23 cellular contexts compared by ENCODE assay signal in the genomic region with DNA sequence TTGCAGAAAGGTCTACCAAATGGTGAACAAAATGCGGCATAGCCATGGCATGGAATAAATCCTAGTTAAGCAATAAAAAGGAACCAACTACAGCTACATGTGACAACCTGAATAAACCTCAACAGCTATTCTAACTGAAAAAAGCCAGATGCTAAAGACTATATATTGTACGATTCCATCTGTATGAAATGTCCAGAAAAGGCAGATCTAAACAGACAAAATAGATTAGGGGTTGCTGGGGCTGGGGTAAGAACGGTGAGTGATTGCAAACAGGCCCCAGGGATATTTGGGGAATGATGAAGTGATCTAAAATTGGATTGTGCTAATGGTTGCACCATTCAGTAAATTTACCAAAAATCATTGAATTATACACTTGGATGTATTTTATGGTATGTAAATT. TPM values are rescaled to one million over a fixed set of nuclear protein-coding genes. Genes with fewer than 3 reads are reported as not detected.
DNase-seq lines count a peak whose midpoint lies in the region; ATAC-seq, FAIRE-seq and TF ChIP-seq lines count a peak whose summit lies in the region.
"Had no signal": no experiment of that assay in that cellular context is flagged by ENCODE, and none has a peak within 500 bp of the region (broad histone marks: within the 10 kb centered on the region; RNA-seq: fewer than 3 reads in every experiment).

No MANE protein-coding gene starts in this region.

- H4K8ac ChIP-seq in mesenchymal stem cell (ENCODE audit: low read length) = no peak overlapping the region

- no peak overlapping the region for H2AFZ ChIP-seq in mesenchymal stem cell (ENCODE audit: low read depth, low read length)

- H3K27ac ChIP-seq in esophagus muscularis mucosa (replicated peaks in 1 of 4) (no peak overlapping the region), mesenchymal stem cell (ENCODE audit: low read length, poor library complexity, severe bottlenecking) (no peak overlapping the region)
- H3K27ac ChIP-seq: BLaER1, C4-2B had no signal

- H2AK5ac ChIP-seq in mesenchymal stem cell (ENCODE audit: low read length, severe bottlenecking) = no peak overlapping the region

- TF ChIP-seq POLR2A in esophagus muscularis mucosa (IDR thresholded peaks at IDR 0.05; ENCODE audit: low read depth) (no peak), GM12892 (IDR thresholded peaks at IDR 0.05; ENCODE audit: low read depth, low read length) (no peak)

- peak overlapping the region; percentile 49 for H2BK120ac ChIP-seq in mesenchymal stem cell (ENCODE audit: low read depth, low read length)

- FAIRE-seq in D721Med (lab: Jason Lieb, UNC) = peak; percentile 91
- no peak for FAIRE-seq in GM12892 (lab: Jason Lieb, UNC)
- FAIRE-seq: GM12878, GM18507, H54 had no signal

- 75% methylated on average over 3 of the region's 3 CpGs for WGBS in esophagus muscularis mucosa
- WGBS in mesenchymal stem cell = 77% methylated on average over 3 of the region's 3 CpGs

- intact Hi-C loops in esophagus muscularis mucosa (cut with DNase I) = no loop called here

- H3K36me3 ChIP-seq in esophagus muscularis mucosa = no peaks in the 10 kb centered on the region
- H3K36me3 ChIP-seq in mesenchymal stem cell (ENCODE audit: control insufficient read depth in 1 of 2, insufficient read depth in 2 of 2, low read depth in 1 of 2, low read length in 2 of 2) = no peaks in the 10 kb centered on the region
- H3K36me3 ChIP-seq: BLaER1, HAP-1 had no signal

- H3K4me1 ChIP-seq in esophagus muscularis mucosa (peaks cover 0 to 6% (median 4%) of the 10 kb centered on the region in 4 donors), mesenchymal stem cell (ENCODE audit: control insufficient read depth, insufficient read depth, low read depth, low read length) (peaks cover 4% of the 10 kb centered on the region)
- H3K4me1 ChIP-seq: BLaER1 had no signal

- no peak overlapping the region for H2BK15ac ChIP-seq in mesenchymal stem cell (ENCODE audit: low read depth, poor library complexity, severe bottlenecking)

- H3K79me1 ChIP-seq in mesenchymal stem cell (replicated peaks; ENCODE audit: low read length, poor library complexity, severe bottlenecking) = no peaks in the 10 kb centered on the region

- no peak overlapping the region for H3K4me3 ChIP-seq in esophagus muscularis mucosa
- H3K4me3 ChIP-seq in mesenchymal stem cell (ENCODE audit: insufficient read depth in 1 of 2, low read depth in 1 of 2, low read length in 2 of 2) = no peak overlapping the region
- H3K4me3 ChIP-seq: BLaER1, GM12878, HAP-1 had no signal

- TF ChIP-seq EP300 in esophagus muscularis mucosa (IDR thresholded peaks at IDR 0.05) = no peak

- no peak overlapping the region for H3K4ac ChIP-seq in mesenchymal stem cell (ENCODE audit: low read depth in 1 of 2, low read length in 2 of 2)

- H3K9me3 ChIP-seq in esophagus muscularis mucosa = no peaks in the 10 kb centered on the region
- H3K9me3 ChIP-seq in mesenchymal stem cell (ENCODE audit: control insufficient read depth, low read length) = no peaks in the 10 kb centered on the region
- H3K9me3 ChIP-seq: Caco-2, HAP-1 had no signal

- DNase-seq in D721Med (ENCODE audit: insufficient read length, low spot score) (no peak), SK-N-DZ (ENCODE audit: low spot score) (peak; percentile 85), esophagus muscularis mucosa (ENCODE audit: extremely low spot score) (peak; percentile 39), mesenchymal stem cell (no peak), RPMI8226 (no peak), GM12892 (ENCODE audit: insufficient read length) (no peak)
- DNase-seq: Caco-2; CD4-positive, CD25-positive, alpha-beta regulatory T cell; CD8-positive, alpha-beta T cell; DMS 273 treated with DMSO at 0.1 percent for 48 hours; DMS79; EL; GDM1; GOT3; HFFc6 had no signal

- TF ChIP-seq CTCF in D721Med (IDR thresholded peaks at IDR 0.05; ENCODE audit: insufficient read depth, missing control alignments) = no peak
- no peak for TF ChIP-seq CTCF in esophagus muscularis mucosa (IDR thresholded peaks at IDR 0.05)

- H3K27me3 ChIP-seq in esophagus muscularis mucosa (peaks cover 0 to 28% (median 8%) of the 10 kb centered on the region in 4 donors), mesenchymal stem cell (ENCODE audit: control insufficient read depth in 1 of 2, insufficient read depth in 1 of 2, low read length in 2 of 2) (no peaks in the 10 kb centered on the region)
- H3K27me3 ChIP-seq: BLaER1 had no signal

- no peak overlapping the region for H3K4me2 ChIP-seq in mesenchymal stem cell (ENCODE audit: low read length, poor library complexity, severe bottlenecking)
- H3K4me2 ChIP-seq: BLaER1 had no signal

- H3K18ac ChIP-seq in mesenchymal stem cell (ENCODE audit: low read depth in 1 of 2, low read length in 2 of 2) = peak overlapping the region in 1 of 2 experiments; percentile 86

- no peak overlapping the region for H3K9ac ChIP-seq in mesenchymal stem cell (ENCODE audit: low read length)
- H3K9ac ChIP-seq: BLaER1 had no signal

- H2BK5ac ChIP-seq in mesenchymal stem cell (ENCODE audit: low read depth, low read length, poor library complexity, severe bottlenecking) = no peak overlapping the region

- ATAC-seq in HG03039 (IDR thresholded peaks at IDR 0.05; ENCODE audit: unreplicated experiment) = no peak
- ATAC-seq: CD8-positive, alpha-beta T cell; GM12878 had no signal

- no peak overlapping the region for H3K14ac ChIP-seq in mesenchymal stem cell (ENCODE audit: low read length in 2 of 2)

- H3K23ac ChIP-seq in mesenchymal stem cell (ENCODE audit: low read length in 2 of 2) = no peak overlapping the region

- H2BK12ac ChIP-seq in mesenchymal stem cell (ENCODE audit: low read length in 2 of 2) = no peak overlapping the region

- no peak overlapping the region for H4K91ac ChIP-seq in mesenchymal stem cell (ENCODE audit: low read length)

RNA-seq across cellular contexts. Expression of a gene that starts 2.8 kb away (rescaled TPM):
- polyA plus RNA-seq in SK-N-DZ (2014; cell fraction: cytosol; rRNA removed) = 1.9 and 3.2 TPM in 2 replicates
- 1.9 and 2.5 TPM in 2 replicates for polyA plus RNA-seq in SK-N-DZ (2014; cell fraction: nucleus; rRNA removed)
- 1 to 10 TPM; 2.3 to 4.1 (median 2.6) TPM for total RNA-seq in esophagus muscularis mucosa
- polyA plus RNA-seq in mesenchymal stem cell (2013, experiment 1 of 2) = 155 TPM
- polyA plus RNA-seq in mesenchymal stem cell (2013, experiment 2 of 2) = 147 TPM
- polyA plus RNA-seq in GM12892 (2012; ENCODE audit: missing spikeins) = not detected
- total RNA-seq: A673; CD4-positive, CD25-positive, alpha-beta regulatory T cell; CD8-positive, alpha-beta T cell; GM12878 had no signal
- polyA plus RNA-seq: CD4-positive, CD25-positive, alpha-beta regulatory T cell had no signal

Comparison
In these comparisons a context has a peak if more than half of its experiments do, and no peak if none do; other contexts are left out.
1. DNase-seq: peak in SK-N-DZ (single experiment) and esophagus muscularis mucosa (single experiment); none in D721Med (single experiment), mesenchymal stem cell (single experiment), RPMI8226 (single experiment) and GM12892 (single experiment).